In genomic region chr17:57357830-57358426, GRCh38 we compare ENCODE assay signal across 8 cellular contexts.
DNase-seq lines count a peak whose midpoint lies in the region; ATAC-seq and TF ChIP-seq lines count a peak whose summit lies in the region.

No MANE protein-coding gene starts in this region.

- H3K27me3 Mint-ChIP-seq in activated CD8-positive, alpha-beta T cell treated with anti-CD3 and anti-CD28 coated beads, Interleukin-2, amount 10 ng/mL, durations not matched to agents 7 days and 5 days (ENCODE audit: low read depth) = no peaks in the 10 kb centered on the region
- no peaks in the 10 kb centered on the region for H3K27me3 Mint-ChIP-seq in progenitor cell of endocrine pancreas

- POLR2A ChIA-PET in activated CD8-positive, alpha-beta T cell treated with anti-CD3 and anti-CD28 coated beads, Interleukin-2, amount 10 ng/mL, durations not matched to agents 7 days and 5 days (lab: Charles Lee) = interaction anchor here (0.6 to 1.0 kb wide), 2 partner anchors 53 to 101 kb away, joined by 3 read pairs; no protein-coding TSS in a partner anchor

- ATAC-seq in GM18870 (IDR thresholded peaks at IDR 0.05; ENCODE audit: unreplicated experiment) = peak; percentile 57
- ATAC-seq in HG02678 (IDR thresholded peaks at IDR 0.05; ENCODE audit: unreplicated experiment) = peak; percentile 58
- peak; percentile 77 for ATAC-seq in activated CD8-positive, alpha-beta T cell treated with anti-CD3 and anti-CD28 coated beads, Interleukin-2, amount 10 ng/mL, durations not matched to agents 7 days and 5 days
- no peak for ATAC-seq in HG03469 (IDR thresholded peaks at IDR 0.05; ENCODE audit: unreplicated experiment)

- H3K9me3 Mint-ChIP-seq in activated CD8-positive, alpha-beta T cell treated with anti-CD3 and anti-CD28 coated beads, Interleukin-2, amount 10 ng/mL, durations not matched to agents 7 days and 5 days (ENCODE audit: insufficient read depth) = no peaks in the 10 kb centered on the region
- no peaks in the 10 kb centered on the region for H3K9me3 Mint-ChIP-seq in progenitor cell of endocrine pancreas (ENCODE audit: low read depth)

- no peak for TF ChIP-seq CTCF in progenitor cell of endocrine pancreas (IDR thresholded peaks at IDR 0.05; ENCODE audit: unreplicated experiment)

- peak; percentile 60 for DNase-seq in activated CD8-positive, alpha-beta T cell treated with anti-CD3 and anti-CD28 coated beads, Interleukin-2, amount 10 ng/mL, durations not matched to agents 7 days and 5 days
- no peak for DNase-seq in progenitor cell of endocrine pancreas (ENCODE audit: low spot score, unreplicated experiment)
- DNase-seq in foreskin melanocyte = no peak
- no peak for DNase-seq in NCI-H1417 treated with DMSO at 0.1 percent for 48 hours (lab: John Stamatoyannopoulos, UW)
- no peak for DNase-seq in AML-193 (lab: John Stamatoyannopoulos, UW)

- peak overlapping the region; percentile 39 for H3K4me3 Mint-ChIP-seq in activated CD8-positive, alpha-beta T cell treated with anti-CD3 and anti-CD28 coated beads, Interleukin-2, amount 10 ng/mL, durations not matched to agents 7 days and 5 days
- H3K4me3 Mint-ChIP-seq in progenitor cell of endocrine pancreas (ENCODE audit: low read depth) = no peak overlapping the region

- peaks cover 29% of the 10 kb centered on the region for H3K36me3 Mint-ChIP-seq in activated CD8-positive, alpha-beta T cell treated with anti-CD3 and anti-CD28 coated beads, Interleukin-2, amount 10 ng/mL, durations not matched to agents 7 days and 5 days (ENCODE audit: low read depth)
- H3K36me3 Mint-ChIP-seq in progenitor cell of endocrine pancreas (ENCODE audit: insufficient read depth) = peaks cover 8% of the 10 kb centered on the region

- CTCF ChIA-PET in activated CD8-positive, alpha-beta T cell treated with anti-CD3 and anti-CD28 coated beads, Interleukin-2, amount 10 ng/mL, durations not matched to agents 7 days and 5 days (lab: Charles Lee) = interaction anchor here (1.0 to 2.7 kb wide), 6 partner anchors 9 to 476 kb away, joined by 3 to 23 read pairs (median 3); no protein-coding TSS in a partner anchor

- peaks cover 62% of the 10 kb centered on the region for H3K4me1 Mint-ChIP-seq in activated CD8-positive, alpha-beta T cell treated with anti-CD3 and anti-CD28 coated beads, Interleukin-2, amount 10 ng/mL, durations not matched to agents 7 days and 5 days (ENCODE audit: low read depth)
- peaks cover 31% of the 10 kb centered on the region for H3K4me1 Mint-ChIP-seq in progenitor cell of endocrine pancreas (ENCODE audit: low read depth)

- peak overlapping the region; percentile 59 for H3K27ac Mint-ChIP-seq in activated CD8-positive, alpha-beta T cell treated with anti-CD3 and anti-CD28 coated beads, Interleukin-2, amount 10 ng/mL, durations not matched to agents 7 days and 5 days
- H3K27ac Mint-ChIP-seq in progenitor cell of endocrine pancreas = peak overlapping the region; percentile 94
